Comparison of ENCODE assay signal across 8 cellular contexts in genomic region chr11:94876645-94877445, GRCh38.
DNase-seq lines count a peak whose midpoint lies in the region; ATAC-seq and TF ChIP-seq lines count a peak whose summit lies in the region.

No MANE protein-coding gene starts in this region.

- POLR2A ChIA-PET in AG04450 (lab: Yijun Ruan, JAX) = interaction anchor here (0.5 to 1.3 kb wide), 3 partner anchors 14 to 42 kb away, joined by 3 to 4 read pairs (median 3); no protein-coding TSS in a partner anchor

- no peaks in the 10 kb centered on the region for H3K9me3 Mint-ChIP-seq in brain

- H3K9me3 ChIP-seq in AG04450 (ENCODE audit: control insufficient read depth, insufficient read depth, low read length) = no peaks in the 10 kb centered on the region

- peak overlapping the region; percentile 99 for H3K27ac ChIP-seq in AG04450 (ENCODE audit: low read depth, low read length)

- ATAC-seq in GM19025 (IDR thresholded peaks at IDR 0.05; ENCODE audit: low read depth, unreplicated experiment) (peak; percentile 89), HG03159 (IDR thresholded peaks at IDR 0.05; ENCODE audit: unreplicated experiment) (peak; percentile 80)

- peak overlapping the region; percentile 50 to 94 (median 90) for H3K27ac Mint-ChIP-seq in brain

- DNase-seq in AG04450 (ENCODE audit: low read depth, low spot score) (peak; percentile 85), SKM-1 treated with dmso at 0.1 percent for 144 hours (lab: John Stamatoyannopoulos, UW; ENCODE audit: unreplicated experiment) (peak; percentile 58), inferior parietal cortex (ENCODE audit: extremely low spot score) (peak; percentile 54), NCI-H2171 treated with DMSO at 0.1 percent for 48 hours (lab: John Stamatoyannopoulos, UW) (no peak)
- DNase-seq in stimulated activated CD4-positive, alpha-beta T cell treated with anti-CD3 and anti-CD28 coated beads, Interleukin-15, amount 100 ng/mL, for 24 hours = peak; percentile 82

- peaks cover 23% of the 10 kb centered on the region for H3K4me1 Mint-ChIP-seq in brain

- H3K27me3 Mint-ChIP-seq in brain = no peaks in the 10 kb centered on the region

- CTCF ChIA-PET in AG04450 (lab: Charles Lee) = interaction anchor here (0.6 to 1.2 kb wide), 6 partner anchors 65 to 357 kb away, joined by 3 to 7 read pairs (median 4); no protein-coding TSS in a partner anchor

- peaks cover 74% of the 10 kb centered on the region for H3K36me3 Mint-ChIP-seq in brain

- peak; percentile 40; the same call in 1 of the 2 replicates for TF ChIP-seq CTCF in AG04450 (IDR thresholded peaks at IDR 0.05; ENCODE audit: low read depth, low read length)
- TF ChIP-seq CTCF in brain (conservative IDR thresholded peaks at IDR 0.05) = no peak

- H3K4me3 Mint-ChIP-seq in brain = peak overlapping the region in 3 of 5 experiments; percentile 17 to 55 (median 22)

- H3K27me3 ChIP-seq in AG04450 (ENCODE audit: control insufficient read depth, insufficient read depth, low read length) = no peaks in the 10 kb centered on the region

- H3K4me3 ChIP-seq in AG04450 (ENCODE audit: low read depth, low read length) = no peak overlapping the region
